In genomic region chr3:120450261-120450913, GRCh38 we compare ENCODE assay signal across 8 cellular contexts. TPM values are rescaled to one million over a fixed set of nuclear protein-coding genes. Genes with fewer than 3 reads are reported as not detected.
DNase-seq lines count a peak whose midpoint lies in the region; ATAC-seq and TF ChIP-seq lines count a peak whose summit lies in the region.

No MANE protein-coding gene starts in this region.

- H3K27me3 ChIP-seq in PC-3 (ENCODE audit: low read length) (no peaks in the 10 kb centered on the region), left lung (peaks cover 0 to 58% of the 10 kb centered on the region in 2 donors), stomach smooth muscle (ENCODE audit: control insufficient read depth in 1 of 2, insufficient read depth in 2 of 2, low read length in 2 of 2) (no peaks in the 10 kb centered on the region)

- peaks cover 44% of the 10 kb centered on the region for H3K4me1 Mint-ChIP-seq in chondrocyte (ENCODE audit: low read depth)

- H3K4me2 ChIP-seq in PC-3 (ENCODE audit: low read length): peak overlapping the region; percentile 82

- H3K36me3 ChIP-seq in PC-3 (ENCODE audit: low read depth, low read length) (peaks cover 26% of the 10 kb centered on the region; the same call in 1 of the 2 replicates), left lung (no peaks in the 10 kb centered on the region), stomach smooth muscle (ENCODE audit: control insufficient read depth in 2 of 2, insufficient read depth in 2 of 2, low read length in 2 of 2) (peaks cover 0 to 6% of the 10 kb centered on the region in 2 donors)

- no peaks in the 10 kb centered on the region for H3K9me2 ChIP-seq in PC-3 (replicated peaks; ENCODE audit: low read length)

- H3K27ac ChIP-seq in PC-3 (ENCODE audit: low read length) (peak overlapping the region; percentile 25), left lung (peak overlapping the region; percentile 79 to 89), stomach smooth muscle (ENCODE audit: low read length) (peak overlapping the region; percentile 96)

- DNase-seq in activated gamma-delta T cell (lab: John Stamatoyannopoulos, UW) (peak; percentile 12), activated gamma-delta T cell treated with Interleukin-2 at 50 U/mL for 16 hours (no peak), PC-3 (peak; percentile 41), chondrocyte (ENCODE audit: low spot score) (no peak), left lung (peak in 1 of 2 donors; percentile 83), NCI-H345 (lab: John Stamatoyannopoulos, UW) (no peak), NCI-H774 (lab: John Stamatoyannopoulos, UW) (no peak)

- no TSS peak for BruUV-seq in PC-3 (replicated peaks; lab: Mats Ljungman, UMichigan)

- peaks cover 18% of the 10 kb centered on the region for H3K36me3 Mint-ChIP-seq in chondrocyte (ENCODE audit: low read depth)

- peak overlapping the region; percentile 95 for H3K4me3 Mint-ChIP-seq in chondrocyte (ENCODE audit: unreplicated experiment)

- peak overlapping the region; percentile 91 for H3K27ac Mint-ChIP-seq in chondrocyte (ENCODE audit: unreplicated experiment)

- H3K4me1 ChIP-seq in PC-3 (ENCODE audit: insufficient read depth, low read length) (peaks cover 38% of the 10 kb centered on the region), left lung (peaks cover 9 to 30% of the 10 kb centered on the region in 2 donors), stomach smooth muscle (ENCODE audit: control insufficient read depth, insufficient read depth, low read length) (peaks cover 44% of the 10 kb centered on the region)

- H3K9ac ChIP-seq in PC-3 (ENCODE audit: low read length): peak overlapping the region; percentile 61
- H3K9ac ChIP-seq in stomach smooth muscle (ENCODE audit: low read length in 2 of 2): peak overlapping the region; percentile 83 to 89

- H2AFZ ChIP-seq in PC-3 (ENCODE audit: low read length): peak overlapping the region; percentile 89

- ATAC-seq in PC-3: peak; percentile 38
- peak; percentile 62 for ATAC-seq in left lung

- peaks cover 4% of the 10 kb centered on the region for H3K9me3 Mint-ChIP-seq in chondrocyte (ENCODE audit: low read depth)

- CTCF ChIA-PET in PC-3 (lab: Charles Lee): interaction anchor here (0.7 to 2.9 kb wide), 2 partner anchors 18 to 33 kb away, joined by 3 to 8 read pairs; no protein-coding TSS in a partner anchor

- H3K4me3 ChIP-seq in PC-3 (ENCODE audit: low read length): peak overlapping the region; percentile 81
- peak overlapping the region; percentile 52 to 59 for H3K4me3 ChIP-seq in left lung
- H3K4me3 ChIP-seq in stomach smooth muscle (ENCODE audit: low read length in 2 of 2): peak overlapping the region; percentile 44 to 84

- H3F3A ChIP-seq in PC-3 (ENCODE audit: low read length, unreplicated experiment): no peaks in the 10 kb centered on the region

- no peaks in the 10 kb centered on the region for H3K9me3 ChIP-seq in PC-3 (ENCODE audit: low read length)
- H3K9me3 ChIP-seq in left lung: no peaks in the 10 kb centered on the region
- no peaks in the 10 kb centered on the region for H3K9me3 ChIP-seq in stomach smooth muscle (ENCODE audit: control insufficient read depth in 2 of 2, low read length in 2 of 2)

- H3K27me3 Mint-ChIP-seq in chondrocyte (ENCODE audit: low read depth): no peaks in the 10 kb centered on the region

- H4K20me1 ChIP-seq in PC-3 (ENCODE audit: low read length): no peaks in the 10 kb centered on the region

- no peak for TF ChIP-seq CTCF in PC-3 (conservative IDR thresholded peaks at IDR 0.05; ENCODE audit: low read depth, low read length)
- TF ChIP-seq CTCF in chondrocyte (IDR thresholded peaks at IDR 0.05): no peak
- TF ChIP-seq CTCF in left lung (IDR thresholded peaks at IDR 0.05): no peak

- POLR2A ChIA-PET in PC-3 (lab: Charles Lee; ENCODE audit: unreplicated experiment): interaction anchor here (0.6 to 0.7 kb wide), 2 partner anchors 10 to 47 kb away, joined by 3 to 5 read pairs; no protein-coding TSS in a partner anchor

- peaks cover 57% of the 10 kb centered on the region for H3K79me2 ChIP-seq in PC-3 (ENCODE audit: low read length)

- intact Hi-C loops in PC-3 (cut with micrococcal nuclease): loop anchor here (1.0 kb wide), 2 partner anchors 46 to 108 kb away; no protein-coding TSS in a partner anchor
- intact Hi-C loops in left lung (cut with DNase I): no loop called here

RNA-seq across cellular contexts. Expression of gene FSTL1, which starts 0.4 kb away (rescaled TPM):
- total RNA-seq in PC-3 (2014; rRNA removed): 178 and 185 TPM in 2 replicates
- total RNA-seq in chondrocyte: 2,561 to 3,511 TPM (median 3,398 TPM) in 3 replicates
- total RNA-seq in left lung: 100 to 1,000 TPM; 265 to 530 TPM

Comparison
In these comparisons a context has a peak if more than half of its experiments do, and no peak if none do; other contexts are left out.
1. DNase-seq: peak in activated gamma-delta T cell (single experiment) and PC-3 (single experiment); none in activated gamma-delta T cell treated with Interleukin-2 at 50 U/mL for 16 hours (single experiment), chondrocyte (single experiment), NCI-H345 (single experiment) and NCI-H774 (single experiment).
2. H3K27ac ChIP-seq: peak in every context shown above with its lines; median percentile 96 in stomach smooth muscle; 84 in left lung; 25 in PC-3.
3. Peak in every context shown above with its lines, with median percentiles within 50 percentile points of each other: H3K4me3 ChIP-seq.